21 cellular contexts compared by ENCODE assay signal in the genomic region with DNA sequence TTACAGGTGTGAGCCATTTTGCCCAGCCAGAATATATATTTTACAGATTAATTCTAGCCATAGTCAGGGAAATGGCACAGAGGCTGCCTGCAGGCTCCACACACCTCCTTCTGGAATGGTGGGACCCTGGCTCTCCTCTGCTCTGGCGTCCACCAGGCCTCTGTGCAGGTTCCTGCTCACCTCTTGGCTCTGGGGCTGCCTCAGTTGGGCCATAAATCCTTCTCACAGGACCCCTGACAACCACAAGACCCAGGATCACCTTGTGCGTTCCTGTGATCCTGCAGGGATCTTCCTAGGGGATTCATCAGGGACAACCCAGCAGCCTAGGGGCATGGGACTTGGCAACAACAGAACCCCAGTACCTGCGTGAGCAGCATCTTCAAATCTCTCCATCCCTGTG.
"Had no signal": no experiment of that assay in that cellular context is flagged by ENCODE, and none has a peak within 500 bp of the region (broad histone marks: within the 10 kb centered on the region; RNA-seq: fewer than 3 reads in every experiment).

No MANE protein-coding gene starts in this region.

- H3K36me3 ChIP-seq: SJSA1 had no signal

- H3K9me3 ChIP-seq: SJSA1 had no signal

- H3K4me3 Mint-ChIP-seq: IgD-negative memory B cell had no signal

- H3K36me3 Mint-ChIP-seq: IgD-negative memory B cell had no signal

- H3K4me1 Mint-ChIP-seq: IgD-negative memory B cell had no signal

- H3K27me3 ChIP-seq: SJSA1 had no signal

- DNase-seq: Kasumi-1, MM.1S, NCI-H1092 treated with DMSO at 0.1 percent for 48 hours, NCI-H1436 treated with DMSO at 0.1 percent for 48 hours, NCI-H1694, NCI-H187 treated with DMSO at 0.1 percent for 48 hours, NCI-H2029 treated with DMSO at 0.1 percent for 48 hours, NCI-H2171 treated with DMSO at 0.1 percent for 48 hours, NCI-H2227 treated with DMSO at 0.1 percent for 48 hours, NCI-H510A, NCI-H524 treated with DMSO at 0.1 percent for 48 hours, NCI-H69, NCI-H774, Right ventricle myocardium superior, RPMI8226, SIG-M5 had no signal

- H3K9me3 Mint-ChIP-seq: IgD-negative memory B cell had no signal

- H3K27ac ChIP-seq: KMS-11, SJSA1, SK-N-MC had no signal

- ATAC-seq: K562 had no signal

- H3K27ac Mint-ChIP-seq: IgD-negative memory B cell had no signal

- H3K4me3 ChIP-seq: K562, SJSA1, SK-N-MC had no signal
